ENCODE assay signal across 30 cellular contexts in genomic region chr9:127816362-127816725, GRCh38. TPM values are rescaled to one million over a fixed set of nuclear protein-coding genes. Genes with fewer than 3 reads are reported as not detected.
DNase-seq lines count a peak whose midpoint lies in the region; ATAC-seq, FAIRE-seq and TF ChIP-seq lines count a peak whose summit lies in the region.
"Had no signal": no experiment of that assay in that cellular context is flagged by ENCODE, and none has a peak within 500 bp of the region (broad histone marks: within the 10 kb centered on the region; RNA-seq: fewer than 3 reads in every experiment).

No MANE protein-coding gene starts in this region.

- H3K79me2 ChIP-seq in SK-N-SH (ENCODE audit: insufficient read depth) (0 out of 2 replicates have a peak, but pooled peaks cover 3% of the 10 kb centered on the region), HepG2 (ENCODE audit: insufficient read depth, low read length) (no peaks in the 10 kb centered on the region)

- no TSS peak for BruUV-seq in HepG2 (replicated peaks; lab: Mats Ljungman, UMichigan)

- H3K9me2 ChIP-seq in SK-N-SH: no peaks in the 10 kb centered on the region

- no peak for FAIRE-seq in HepG2 (lab: Jason Lieb, UNC)
- FAIRE-seq: colon had no signal

- peaks cover 11% of the 10 kb centered on the region for H3F3A ChIP-seq in SK-N-SH (replicated peaks; ENCODE audit: insufficient read depth)

- TF ChIP-seq RAD21 in SK-N-SH (IDR thresholded peaks at IDR 0.05; ENCODE audit: low read length) (no peak), HepG2 (CRISPR knock-in tag; IDR thresholded peaks at IDR 0.05) (no peak)

- no peak overlapping the region for H3K9ac ChIP-seq in SK-N-SH
- no peak overlapping the region for H3K9ac ChIP-seq in HepG2 (ENCODE audit: insufficient read depth, low read depth, low read length)

- TF ChIP-seq POLR2A in HepG2 (IDR thresholded peaks at IDR 0.05; ENCODE audit: insufficient read depth in 1 of 2, low read depth in 2 of 2, low read length in 2 of 2) (no peak), upper lobe of left lung (IDR thresholded peaks at IDR 0.05) (no peak)

- H3K27me3 ChIP-seq in SK-N-SH (ENCODE audit: insufficient read depth) (no peaks in the 10 kb centered on the region), HepG2 (ENCODE audit: control insufficient read depth in 1 of 2, insufficient read depth in 2 of 2, low read length in 2 of 2) (no peaks in the 10 kb centered on the region), upper lobe of left lung (no peaks in the 10 kb centered on the region)
- H3K27me3 ChIP-seq: ascending aorta, left lung, stomach, thyroid gland had no signal

- H3K36me3 ChIP-seq in SK-N-SH (replicated peaks in 1 of 2; ENCODE audit: control insufficient read depth in 1 of 2, insufficient read depth in 2 of 2, low read length in 1 of 2): peaks cover 8 to 22% of the 10 kb centered on the region in 2 experiments
- H3K36me3 ChIP-seq in HepG2 (replicated peaks in 1 of 2; ENCODE audit: control insufficient read depth in 1 of 2, insufficient read depth in 2 of 2, low read length in 2 of 2): peaks cover 4 to 22% of the 10 kb centered on the region in 2 experiments; a peak in 3 of 5 replicates
- H3K36me3 ChIP-seq in upper lobe of left lung: peaks cover 29 to 100% (median 89%) of the 10 kb centered on the region in 4 donors

- H3K4me3 ChIP-seq in SK-N-SH (ENCODE audit: low read depth in 2 of 2, low read length in 1 of 2) (no peak overlapping the region), HepG2 (replicated peaks in 1 of 3; ENCODE audit: insufficient read depth in 1 of 3, low read depth in 2 of 3, low read length in 3 of 3) (no peak overlapping the region), upper lobe of left lung (no peak overlapping the region)
- H3K4me3 ChIP-seq: ascending aorta, left lung, smooth muscle cell, stomach, thyroid gland had no signal

- TF ChIP-seq CTCF in SK-N-SH (IDR thresholded peaks at IDR 0.05): no peak
- no peak for TF ChIP-seq CTCF in RWPE1 (conservative IDR thresholded peaks at IDR 0.05; ENCODE audit: low read depth)
- no peak for TF ChIP-seq CTCF in HepG2 (CRISPR knock-in tag; IDR thresholded peaks at IDR 0.05)
- TF ChIP-seq CTCF in upper lobe of left lung (IDR thresholded peaks at IDR 0.05): no peak
- TF ChIP-seq CTCF in GM10266 (IDR thresholded peaks at IDR 0.05; ENCODE audit: control insufficient read depth, insufficient read depth, low read depth, missing control alignments): no peak

- peak overlapping the region in 1 of 2 experiments; percentile 87; a peak in 1 of 4 replicates for H3K27ac ChIP-seq in SK-N-SH (ENCODE audit: low read depth in 2 of 2, low read length in 1 of 2)
- peak overlapping the region; percentile 68 for H3K27ac ChIP-seq in RWPE1
- H3K27ac ChIP-seq in HepG2 (ENCODE audit: extremely low read length, insufficient read depth, low read length): no peak overlapping the region
- H3K27ac ChIP-seq in upper lobe of left lung: peak overlapping the region in 3 of 4 donors; percentile 19 to 67 (median 52)
- H3K27ac ChIP-seq: stomach, thyroid gland had no signal

- ATAC-seq in SK-N-SH treated with all-trans-retinoic acid at 6 μM for 48 hours (peak; percentile 3; the same call in 2 of the 3 replicates), HepG2 (no peak), upper lobe of left lung (ENCODE audit: low FRiP score in 2 of 2) (no peak)
- ATAC-seq: activated CD4-positive, alpha-beta T cell treated with anti-CD3 and anti-CD28 coated beads for 36 hours; activated CD8-positive, alpha-beta T cell treated with anti-CD3 and anti-CD28 coated beads, Interleukin-2, amount 10 ng/mL, durations not matched to agents 7 days and 5 days; effector memory CD8-positive, alpha-beta T cell; left lung; PC-3 had no signal

- TF ChIP-seq EP300 in SK-N-SH (IDR thresholded peaks at IDR 0.05; ENCODE audit: borderline replicate concordance in 1 of 2, low read depth in 1 of 2, low read length in 1 of 2) (no peak), HepG2 (IDR thresholded peaks at IDR 0.05; ENCODE audit: low read depth in 2 of 2, low read length in 2 of 2) (no peak), HepG2 (CRISPR knock-in tag; IDR thresholded peaks at IDR 0.05; ENCODE audit: borderline replicate concordance) (no peak), upper lobe of left lung (IDR thresholded peaks at IDR 0.05) (no peak)

- H2AFZ ChIP-seq in SK-N-SH (ENCODE audit: low read depth): no peak overlapping the region
- H2AFZ ChIP-seq in HepG2 (ENCODE audit: low read length): no peak overlapping the region

- H4K20me1 ChIP-seq in SK-N-SH (ENCODE audit: insufficient read depth) (no peaks in the 10 kb centered on the region), HepG2 (ENCODE audit: insufficient read depth, low read length) (no peaks in the 10 kb centered on the region)

- CTCF ChIA-PET in SK-N-SH (lab: Yijun Ruan, JAX) (interaction anchor here (0.7 to 3.4 kb wide), 3 partner anchors 37 to 82 kb away, joined by 3 to 17 read pairs (median 3); no protein-coding TSS in a partner anchor), RWPE1 (lab: Yijun Ruan, JAX) (no interaction called here), HepG2 (lab: Yijun Ruan, JAX; ENCODE audit: low intra/inter-chr PET ratio, low total read pairs) (no interaction called here)

- WGBS in SK-N-SH (ENCODE audit: low lambda C conversion rate): 79% methylated on average over 2 of the region's 3 CpGs
- 89% methylated on average over 3 of the region's 3 CpGs for WGBS in HepG2 (ENCODE audit: low lambda C conversion rate)
- WGBS in upper lobe of left lung, 2 donors: 74 to 83% methylated on average over 1 to 3 of the region's 3 CpGs

- no peak overlapping the region for H3K4me2 ChIP-seq in SK-N-SH
- H3K4me2 ChIP-seq in HepG2 (ENCODE audit: low read depth, low read length): no peak overlapping the region
- H3K4me2 ChIP-seq: smooth muscle cell had no signal

- intact Hi-C loops in HepG2 (cut with micrococcal nuclease; ENCODE audit: unreplicated experiment): no loop called here

- H3K4me1 ChIP-seq in SK-N-SH (ENCODE audit: control insufficient read depth in 1 of 2, insufficient read depth in 2 of 2, low read depth in 1 of 2, low read length in 1 of 2) (peaks cover 0 to 39% of the 10 kb centered on the region in 2 experiments; a peak in 1 of 4 replicates), HepG2 (ENCODE audit: insufficient read depth, low read length) (peaks cover 22% of the 10 kb centered on the region), upper lobe of left lung (peaks cover 0 to 20% (median 4%) of the 10 kb centered on the region in 4 donors)
- H3K4me1 ChIP-seq: ascending aorta, thyroid gland had no signal

- no peaks in the 10 kb centered on the region for H3K9me3 ChIP-seq in SK-N-SH
- H3K9me3 ChIP-seq in HepG2 (ENCODE audit: low read length): no peaks in the 10 kb centered on the region
- no peaks in the 10 kb centered on the region for H3K9me3 ChIP-seq in upper lobe of left lung
- H3K9me3 ChIP-seq: ascending aorta, left lung, stomach, thyroid gland had no signal

- POLR2A ChIA-PET in SK-N-SH (lab: Yijun Ruan, JAX): no interaction called here
- POLR2A ChIA-PET in RWPE1 (lab: Yijun Ruan, JAX; ENCODE audit: low non-redundant PET): no interaction called here
- POLR2A ChIA-PET in HepG2 (lab: Yijun Ruan, JAX): no interaction called here

- in situ Hi-C loops in HepG2 (cut with HindIII; ENCODE audit: extremely low pct_ligation_motif_present, low pct_unique_long_range_greater_than_20kb): no loop called here

- DNase-seq in SK-N-SH: no peak
- no peak for DNase-seq in RWPE1 (ENCODE audit: low spot score)
- no peak for DNase-seq in HepG2 (ENCODE audit: low spot score)
- DNase-seq in upper lobe of left lung: no peak
- DNase-seq in GM10266 (ENCODE audit: extremely low spot score): no peak
- DNase-seq in NCI-H2196 treated with DMSO at 0.1 percent for 48 hours (lab: John Stamatoyannopoulos, UW; ENCODE audit: unreplicated experiment): no peak
- DNase-seq in stimulated activated CD4-positive, alpha-beta T cell treated with anti-CD3 and anti-CD28 coated beads, Interleukin-4, amount 100 ng/mL, for 1 hour: no peak
- DNase-seq: 8988T; activated CD4-positive, alpha-beta T cell treated with anti-CD3 and anti-CD28 coated beads for 36 hours; activated CD8-positive, alpha-beta T cell treated with anti-CD3 and anti-CD28 coated beads, Interleukin-2, amount 10 ng/mL, durations not matched to agents 7 days and 5 days; effector memory CD8-positive, alpha-beta T cell; erythroblast; H9; KG1; left lung; NCI-H1105 treated with DMSO at 0.1 percent for 48 hours; NCI-H2029 treated with DMSO at 0.1 percent for 48 hours; NCI-H2227 treated with DMSO at 0.1 percent for 48 hours; NCI-H526 treated with DMSO at 0.1 percent for 48 hours; PC-3; posterior cingulate gyrus; SHP77 treated with DMSO at 0.1 percent for 48 hours; stimulated activated CD4-positive, alpha-beta T cell treated with anti-CD3 and anti-CD28 coated beads, Interleukin-1b, Interleukin-23, amount 100 ng/mL, for 48 hours; stomach; thyroid gland had no signal

RNA-seq across cellular contexts. Expression of gene FPGS, which starts 13.7 kb away (rescaled TPM):
- polyA plus RNA-seq in SK-N-SH (2012; rRNA removed) (82.3 and 82.7 TPM in 2 replicates), HepG2 (2011; rRNA removed) (36.8 and 41.3 TPM in 2 replicates)
- polyA plus RNA-seq in SK-N-SH (2012; cell fraction: cytosol; rRNA removed): 32.6 and 51.9 TPM in 2 replicates
- 183 and 238 TPM in 2 replicates for polyA plus RNA-seq in SK-N-SH (2012; cell fraction: nucleus; rRNA removed)
- total RNA-seq in HepG2 (2016; rRNA removed; fragmentation: Illumina TruSeq; extraction: Trizol) (20.3 and 35.6 TPM in 2 replicates), upper lobe of left lung (100 to 1,000 TPM in 2 of 6 donors, 10 to 100 TPM in 4; 85.1 to 337 (median 95.5) TPM)
- total RNA-seq in HepG2 (2016; cell fraction: cytosol; rRNA removed; fragmentation: Illumina TruSeq; extraction: Trizol; ENCODE audit: low read depth): 7.4 and 10.3 TPM in 2 replicates
- total RNA-seq in HepG2 (2016; cell fraction: insoluble cytoplasmic fraction; rRNA removed; fragmentation: Illumina TruSeq; extraction: Trizol): 18.5 and 37.2 TPM in 2 replicates
- total RNA-seq in HepG2 (2016; cell fraction: membrane; rRNA removed; fragmentation: Illumina TruSeq; extraction: Trizol): 18.1 and 18.9 TPM in 2 replicates
- total RNA-seq in HepG2 (2016; cell fraction: nucleus; rRNA removed; fragmentation: Illumina TruSeq; extraction: Trizol): 26.8 and 31.7 TPM in 2 replicates
- polyA plus RNA-seq in HepG2 (2011; cell fraction: cytosol; rRNA removed): 20.2 and 34.2 TPM in 2 replicates
- polyA plus RNA-seq in HepG2 (2011; cell fraction: nucleus; rRNA removed): 102 and 128 TPM in 2 replicates
- polyA plus RNA-seq in HepG2 (2012): 16.9 and 23.2 TPM in 2 replicates
- 8.3 and 9.4 TPM in 2 replicates for polyA plus RNA-seq in HepG2 (2016; cell fraction: cytosol; fragmentation: Illumina TruSeq; extraction: Trizol; ENCODE audit: low read depth)
- polyA plus RNA-seq in HepG2 (2016; cell fraction: insoluble cytoplasmic fraction; fragmentation: Illumina TruSeq; extraction: Trizol; ENCODE audit: low read depth): 21.4 and 32.6 TPM in 2 replicates
- polyA plus RNA-seq in HepG2 (2016; cell fraction: membrane; fragmentation: Illumina TruSeq; extraction: Trizol; ENCODE audit: low read depth): 12.8 and 13.0 TPM in 2 replicates
- 68.3 and 83.1 TPM in 2 replicates for polyA plus RNA-seq in HepG2 (2016; cell fraction: nucleus; fragmentation: Illumina TruSeq; extraction: Trizol; ENCODE audit: insufficient read depth, low read depth)
- polyA minus RNA-seq in HepG2 (2011; rRNA and poly(A)+ RNA removed; ENCODE audit: low replicate concordance): 71.8 and 195 TPM in 2 replicates
- polyA minus RNA-seq in HepG2 (2011; cell fraction: cytosol; rRNA and poly(A)+ RNA removed): 13.5 and 19.9 TPM in 2 replicates
- 25.4 and 26.6 TPM in 2 replicates for polyA minus RNA-seq in HepG2 (2011; cell fraction: nucleus; rRNA and poly(A)+ RNA removed)

RNA-seq across cellular contexts. Expression of gene CDK9, which starts 30.5 kb away (rescaled TPM):
- polyA plus RNA-seq in SK-N-SH (2012; rRNA removed) (82.7 and 108 TPM in 2 replicates), HepG2 (2011; rRNA removed) (21.5 and 26.1 TPM in 2 replicates)
- polyA plus RNA-seq in SK-N-SH (2012; cell fraction: cytosol; rRNA removed): 55.0 and 77.8 TPM in 2 replicates
- polyA plus RNA-seq in SK-N-SH (2012; cell fraction: nucleus; rRNA removed): 210 and 240 TPM in 2 replicates
- total RNA-seq in HepG2 (2016; rRNA removed; fragmentation: Illumina TruSeq; extraction: Trizol) (16.8 TPM in 2 replicates), upper lobe of left lung (100 to 1,000 TPM in 3 of 6 donors, 10 to 100 TPM in 3; 69.8 to 168 (median 106) TPM)
- total RNA-seq in HepG2 (2016; cell fraction: cytosol; rRNA removed; fragmentation: Illumina TruSeq; extraction: Trizol; ENCODE audit: low read depth): 5.3 and 6.3 TPM in 2 replicates
- 14.3 and 15.5 TPM in 2 replicates for total RNA-seq in HepG2 (2016; cell fraction: insoluble cytoplasmic fraction; rRNA removed; fragmentation: Illumina TruSeq; extraction: Trizol)
- 13.1 and 13.7 TPM in 2 replicates for total RNA-seq in HepG2 (2016; cell fraction: membrane; rRNA removed; fragmentation: Illumina TruSeq; extraction: Trizol)
- 13.7 and 14.2 TPM in 2 replicates for total RNA-seq in HepG2 (2016; cell fraction: nucleus; rRNA removed; fragmentation: Illumina TruSeq; extraction: Trizol)
- polyA plus RNA-seq in HepG2 (2011; cell fraction: cytosol; rRNA removed): 16.1 and 24.8 TPM in 2 replicates
- 85.3 and 97.2 TPM in 2 replicates for polyA plus RNA-seq in HepG2 (2011; cell fraction: nucleus; rRNA removed)
- polyA plus RNA-seq in HepG2 (2012): 18.5 and 23.5 TPM in 2 replicates
- polyA plus RNA-seq in HepG2 (2016; cell fraction: cytosol; fragmentation: Illumina TruSeq; extraction: Trizol; ENCODE audit: low read depth): 7.2 and 7.8 TPM in 2 replicates
- polyA plus RNA-seq in HepG2 (2016; cell fraction: insoluble cytoplasmic fraction; fragmentation: Illumina TruSeq; extraction: Trizol; ENCODE audit: low read depth): 21.4 and 33.5 TPM in 2 replicates
- 10.9 and 12.8 TPM in 2 replicates for polyA plus RNA-seq in HepG2 (2016; cell fraction: membrane; fragmentation: Illumina TruSeq; extraction: Trizol; ENCODE audit: low read depth)
- 35.3 and 35.6 TPM in 2 replicates for polyA plus RNA-seq in HepG2 (2016; cell fraction: nucleus; fragmentation: Illumina TruSeq; extraction: Trizol; ENCODE audit: insufficient read depth, low read depth)
- polyA minus RNA-seq in HepG2 (2011; rRNA and poly(A)+ RNA removed; ENCODE audit: low replicate concordance): 47.9 and 105 TPM in 2 replicates
- 13.9 and 18.8 TPM in 2 replicates for polyA minus RNA-seq in HepG2 (2011; cell fraction: cytosol; rRNA and poly(A)+ RNA removed)
- polyA minus RNA-seq in HepG2 (2011; cell fraction: nucleus; rRNA and poly(A)+ RNA removed): 27.6 and 29.4 TPM in 2 replicates

RNA-seq across cellular contexts. Expression of gene SH2D3C, which starts 37.9 kb away (rescaled TPM):
- 0.15 and 0.52 TPM in 2 replicates for polyA plus RNA-seq in SK-N-SH (2012; rRNA removed)
- polyA plus RNA-seq in SK-N-SH (2012; cell fraction: cytosol; rRNA removed): 0.14 and 0.34 TPM in 2 replicates
- polyA plus RNA-seq in SK-N-SH (2012; cell fraction: nucleus; rRNA removed): 0.30 and 0.31 TPM in 2 replicates
- total RNA-seq in HepG2 (2016; rRNA removed; fragmentation: Illumina TruSeq; extraction: Trizol): not detected in 2 replicates
- total RNA-seq in HepG2 (2016; cell fraction: cytosol; rRNA removed; fragmentation: Illumina TruSeq; extraction: Trizol; ENCODE audit: low read depth): not detected in 2 replicates
- total RNA-seq in HepG2 (2016; cell fraction: insoluble cytoplasmic fraction; rRNA removed; fragmentation: Illumina TruSeq; extraction: Trizol): not detected in 2 replicates
- total RNA-seq in HepG2 (2016; cell fraction: membrane; rRNA removed; fragmentation: Illumina TruSeq; extraction: Trizol): not detected in 2 replicates
- not detected in 2 replicates for total RNA-seq in HepG2 (2016; cell fraction: nucleus; rRNA removed; fragmentation: Illumina TruSeq; extraction: Trizol)
- not detected in 2 replicates for polyA plus RNA-seq in HepG2 (2011; rRNA removed)
- 0.03 TPM in 1 of 2 replicates, not detected in the other for polyA plus RNA-seq in HepG2 (2011; cell fraction: cytosol; rRNA removed)
- not detected in 2 replicates for polyA plus RNA-seq in HepG2 (2011; cell fraction: nucleus; rRNA removed)
- 0.19 TPM in 1 of 2 replicates, not detected in the other for polyA plus RNA-seq in HepG2 (2012)
- polyA plus RNA-seq in HepG2 (2016; cell fraction: cytosol; fragmentation: Illumina TruSeq; extraction: Trizol; ENCODE audit: low read depth): not detected in 2 replicates
- not detected in 2 replicates for polyA plus RNA-seq in HepG2 (2016; cell fraction: insoluble cytoplasmic fraction; fragmentation: Illumina TruSeq; extraction: Trizol; ENCODE audit: low read depth)
- not detected in 2 replicates for polyA plus RNA-seq in HepG2 (2016; cell fraction: membrane; fragmentation: Illumina TruSeq; extraction: Trizol; ENCODE audit: low read depth)
- polyA plus RNA-seq in HepG2 (2016; cell fraction: nucleus; fragmentation: Illumina TruSeq; extraction: Trizol; ENCODE audit: insufficient read depth, low read depth): not detected in 2 replicates
- 0.20 and 0.84 TPM in 2 replicates for polyA minus RNA-seq in HepG2 (2011; rRNA and poly(A)+ RNA removed; ENCODE audit: low replicate concordance)
- polyA minus RNA-seq in HepG2 (2011; cell fraction: cytosol; rRNA and poly(A)+ RNA removed): not detected in 2 replicates
- not detected in 2 replicates for polyA minus RNA-seq in HepG2 (2011; cell fraction: nucleus; rRNA and poly(A)+ RNA removed)
- 10 to 100 TPM; 17.5 to 90.4 (median 37.5) TPM for total RNA-seq in upper lobe of left lung
- total RNA-seq: MCF 10A, smooth muscle cell had no signal

RNA-seq across cellular contexts. Expression of gene ENG, which starts 38.1 kb away (rescaled TPM):
- 8.8 and 18.8 TPM in 2 replicates for polyA plus RNA-seq in SK-N-SH (2012; rRNA removed)
- 8.8 and 16.2 TPM in 2 replicates for polyA plus RNA-seq in SK-N-SH (2012; cell fraction: cytosol; rRNA removed)
- polyA plus RNA-seq in SK-N-SH (2012; cell fraction: nucleus; rRNA removed): 25.8 and 27.5 TPM in 2 replicates
- 0.02 TPM in 1 of 2 replicates, not detected in the other for total RNA-seq in HepG2 (2016; rRNA removed; fragmentation: Illumina TruSeq; extraction: Trizol)
- not detected in 2 replicates for total RNA-seq in HepG2 (2016; cell fraction: cytosol; rRNA removed; fragmentation: Illumina TruSeq; extraction: Trizol; ENCODE audit: low read depth)
- 0.07 and 0.17 TPM in 2 replicates for total RNA-seq in HepG2 (2016; cell fraction: insoluble cytoplasmic fraction; rRNA removed; fragmentation: Illumina TruSeq; extraction: Trizol)
- 0.07 and 0.22 TPM in 2 replicates for total RNA-seq in HepG2 (2016; cell fraction: membrane; rRNA removed; fragmentation: Illumina TruSeq; extraction: Trizol)
- 0.25 TPM in 1 of 2 replicates, not detected in the other for total RNA-seq in HepG2 (2016; cell fraction: nucleus; rRNA removed; fragmentation: Illumina TruSeq; extraction: Trizol)
- 1.1 and 1.4 TPM in 2 replicates for polyA plus RNA-seq in HepG2 (2011; rRNA removed)
- 0.82 and 1.1 TPM in 2 replicates for polyA plus RNA-seq in HepG2 (2011; cell fraction: cytosol; rRNA removed)
- polyA plus RNA-seq in HepG2 (2011; cell fraction: nucleus; rRNA removed): 2.1 and 2.3 TPM in 2 replicates
- polyA plus RNA-seq in HepG2 (2012): 1.4 and 1.5 TPM in 2 replicates
- polyA plus RNA-seq in HepG2 (2016; cell fraction: cytosol; fragmentation: Illumina TruSeq; extraction: Trizol; ENCODE audit: low read depth): not detected in 2 replicates
- 0.08 TPM in 1 of 2 replicates, not detected in the other for polyA plus RNA-seq in HepG2 (2016; cell fraction: insoluble cytoplasmic fraction; fragmentation: Illumina TruSeq; extraction: Trizol; ENCODE audit: low read depth)
- polyA plus RNA-seq in HepG2 (2016; cell fraction: membrane; fragmentation: Illumina TruSeq; extraction: Trizol; ENCODE audit: low read depth): 0.06 and 0.13 TPM in 2 replicates
- 0.20 and 0.22 TPM in 2 replicates for polyA plus RNA-seq in HepG2 (2016; cell fraction: nucleus; fragmentation: Illumina TruSeq; extraction: Trizol; ENCODE audit: insufficient read depth, low read depth)
- 1.2 and 26.5 TPM in 2 replicates for polyA minus RNA-seq in HepG2 (2011; rRNA and poly(A)+ RNA removed; ENCODE audit: low replicate concordance)
- polyA minus RNA-seq in HepG2 (2011; cell fraction: cytosol; rRNA and poly(A)+ RNA removed): 0.30 and 0.62 TPM in 2 replicates
- 0.75 and 0.90 TPM in 2 replicates for polyA minus RNA-seq in HepG2 (2011; cell fraction: nucleus; rRNA and poly(A)+ RNA removed)
- 100 to 1,000 TPM in 4 of 6 donors, 10 to 100 TPM in 2; 45.7 to 378 (median 178) TPM for total RNA-seq in upper lobe of left lung

Comparison
In these comparisons a context has a peak if more than half of its experiments do, and no peak if none do; other contexts are left out.
1. RNA of gene SH2D3C, which starts 37.9 kb away (total RNA-seq): 17.5 to 90.4 TPM in upper lobe of left lung; not detected in HepG2; every median in the first group is over 10 times any median in the second.